In genomic region chr19:37466277-37466797, GRCh38 we compare ENCODE assay signal across 1 cellular context.
TF ChIP-seq lines count a peak whose summit lies in the region.

No MANE protein-coding gene starts in this region.

TF ChIP-seq in H1, 55 proteins besides CTCF, POLR2A, EP300 and RAD21:
- TF ChIP-seq SUZ12 (IDR thresholded peaks at IDR 0.05; ENCODE audit: low read length) = no peak
- TF ChIP-seq POU5F1 (IDR thresholded peaks at IDR 0.05; ENCODE audit: low read depth, low read length) = no peak
- TF ChIP-seq GABPA (IDR thresholded peaks at IDR 0.05; ENCODE audit: borderline replicate concordance, insufficient read depth, low read length) = no peak
- TF ChIP-seq POLR2AphosphoS5 (IDR thresholded peaks at IDR 0.05; ENCODE audit: low read depth, low read length) = no peak
- no peak for TF ChIP-seq SP2 (IDR thresholded peaks at IDR 0.05; ENCODE audit: low read length)
- TF ChIP-seq, protein P1, sequence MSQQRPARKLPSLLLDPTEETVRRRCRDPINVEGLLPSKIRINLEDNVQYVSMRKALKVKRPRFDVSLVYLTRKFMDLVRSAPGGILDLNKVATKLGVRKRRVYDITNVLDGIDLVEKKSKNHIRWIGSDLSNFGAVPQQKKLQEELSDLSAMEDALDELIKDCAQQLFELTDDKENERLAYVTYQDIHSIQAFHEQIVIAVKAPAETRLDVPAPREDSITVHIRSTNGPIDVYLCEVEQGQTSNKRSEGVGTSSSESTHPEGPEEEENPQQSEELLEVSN (IDR thresholded peaks at IDR 0.05) = no peak
- no peak for TF ChIP-seq SAP30 (IDR thresholded peaks at IDR 0.05; ENCODE audit: insufficient read depth, insufficient replicate concordance, low read length)
- TF ChIP-seq FOSL1 (IDR thresholded peaks at IDR 0.05; ENCODE audit: insufficient read depth, low read depth, low read length) = no peak
- TF ChIP-seq YY1 (IDR thresholded peaks at IDR 0.05; ENCODE audit: low read depth, low read length) = no peak
- TF ChIP-seq CHD2 (IDR thresholded peaks at IDR 0.05; ENCODE audit: low read length) = no peak
- no peak for TF ChIP-seq USF2 (IDR thresholded peaks at IDR 0.05; ENCODE audit: low read length)
- no peak for TF ChIP-seq SIRT6 (IDR thresholded peaks at IDR 0.05; ENCODE audit: low read length)
- no peak for TF ChIP-seq TCF12 (IDR thresholded peaks at IDR 0.05; ENCODE audit: low read depth, low read length)
- no peak for TF ChIP-seq CEBPB (IDR thresholded peaks at IDR 0.05; ENCODE audit: low read depth, low read length)
- TF ChIP-seq BRCA1 (IDR thresholded peaks at IDR 0.05; ENCODE audit: low read depth, low read length) = no peak
TF ChIP-seq in H1: peak in this region for 0.
